Comparison of ENCODE assay signal across 1 cellular context in the genomic region with DNA sequence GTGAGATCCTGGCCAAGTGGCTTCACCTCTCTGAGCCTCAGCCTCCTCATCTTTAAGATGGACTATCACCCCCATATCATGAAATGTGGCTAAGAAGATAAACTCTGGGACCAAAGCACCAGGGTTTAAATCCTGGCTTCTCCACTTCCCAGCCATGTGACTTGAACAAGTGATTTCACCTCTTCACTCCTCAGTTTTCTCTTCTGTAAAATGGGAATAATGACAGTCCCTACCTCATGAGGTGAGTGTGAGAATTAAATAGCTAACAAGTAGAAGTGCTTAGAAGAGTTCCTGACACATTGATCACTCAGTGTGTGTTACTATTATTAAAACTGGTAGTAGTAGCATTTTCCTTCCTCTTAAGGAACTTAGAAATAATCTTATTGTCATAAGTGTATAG.
TF ChIP-seq lines count a peak whose summit lies in the region.

No MANE protein-coding gene starts in this region.

TF ChIP-seq in K562, 482 proteins besides CTCF, POLR2A, EP300 and RAD21 (continued from another document):
- TF ChIP-seq ZBTB2 (IDR thresholded peaks at IDR 0.05) = no peak
